1 cellular context compared by ENCODE assay signal in the genomic region with DNA sequence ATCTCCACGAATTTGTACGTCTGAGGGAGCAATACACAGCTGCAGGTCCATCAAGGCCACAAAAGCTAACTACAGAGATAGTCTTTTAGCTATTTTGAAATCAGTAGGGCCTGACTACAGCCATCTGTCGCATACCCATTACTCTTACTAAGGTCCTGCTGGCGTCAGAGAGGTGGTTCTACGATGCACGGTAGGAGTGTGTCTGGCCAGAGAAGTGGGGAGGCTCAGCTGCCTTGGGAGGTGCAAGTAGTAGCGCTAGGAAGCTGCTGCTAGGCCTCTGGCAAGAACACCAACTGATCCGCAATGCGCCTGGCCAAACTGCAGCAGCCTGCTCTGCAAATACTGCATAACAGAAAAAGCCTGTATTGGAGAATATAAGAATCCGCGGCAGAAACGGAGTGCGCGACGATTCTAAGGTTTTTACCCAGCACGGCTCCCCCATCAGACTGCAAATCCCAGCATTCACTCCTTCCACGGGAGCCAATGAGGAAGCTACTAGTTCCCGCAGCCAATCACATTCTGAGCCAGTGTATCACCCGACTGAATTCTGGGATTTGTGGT.
TF ChIP-seq lines count a peak whose summit lies in the region.

No MANE protein-coding gene starts in this region.

TF ChIP-seq in HepG2, 621 proteins besides CTCF, POLR2A, EP300 and RAD21 (continued from another document and continues in another):
- TF ChIP-seq ZSCAN12 (CRISPR knock-in tag; IDR thresholded peaks at IDR 0.05) (0 out of 2 replicates have a peak, but pooled peaks have one; percentile 46), TSC22D2 (CRISPR knock-in tag; IDR thresholded peaks at IDR 0.05; ENCODE audit: borderline replicate concordance) (no peak), FOXM1 (CRISPR knock-in tag; IDR thresholded peaks at IDR 0.05) (no peak), HCFC1 (IDR thresholded peaks at IDR 0.05; ENCODE audit: low read depth, low read length) (peak; percentile 90; the same call in 1 of the 2 replicates), WIZ (CRISPR knock-in tag; IDR thresholded peaks at IDR 0.05) (no peak), ZNF629 (CRISPR knock-in tag; conservative IDR thresholded peaks at IDR 0.05) (peak; percentile 90), ZNF383 (CRISPR knock-in tag; IDR thresholded peaks at IDR 0.05; ENCODE audit: borderline replicate concordance) (no peak), HOXA9 (CRISPR knock-in tag; IDR thresholded peaks at IDR 0.05; ENCODE audit: borderline replicate concordance) (no peak), TEF (CRISPR knock-in tag; IDR thresholded peaks at IDR 0.05) (peak; percentile 76; the same call in 1 of the 2 replicates), PHF8 (CRISPR knock-in tag; IDR thresholded peaks at IDR 0.05) (peak; percentile 16), ZNF432 (CRISPR knock-in tag; IDR thresholded peaks at IDR 0.05; ENCODE audit: borderline replicate concordance) (no peak), ZNF333 (CRISPR knock-in tag; IDR thresholded peaks at IDR 0.05; ENCODE audit: borderline replicate concordance) (no peak), ZNF790 (CRISPR knock-in tag; IDR thresholded peaks at IDR 0.05; ENCODE audit: borderline replicate concordance) (no peak), THAP7 (CRISPR knock-in tag; IDR thresholded peaks at IDR 0.05) (no peak), NFYC (CRISPR knock-in tag; IDR thresholded peaks at IDR 0.05) (peak; percentile 87), PAX8 (CRISPR knock-in tag; IDR thresholded peaks at IDR 0.05; ENCODE audit: borderline replicate concordance) (no peak), SMARCE1 (IDR thresholded peaks at IDR 0.05; ENCODE audit: borderline replicate concordance) (no peak), FOSL1 (CRISPR knock-in tag; IDR thresholded peaks at IDR 0.05; ENCODE audit: borderline replicate concordance) (0 out of 2 replicates have a peak, but pooled peaks have one; percentile 40), GATA4 (IDR thresholded peaks at IDR 0.05; ENCODE audit: borderline replicate concordance, low read depth) (no peak), NRL (CRISPR knock-in tag; IDR thresholded peaks at IDR 0.05; ENCODE audit: borderline replicate concordance) (no peak), ATF7-NPFF (CRISPR knock-in tag; IDR thresholded peaks at IDR 0.05; ENCODE audit: low read depth) (no peak), JARID2 (CRISPR knock-in tag; IDR thresholded peaks at IDR 0.05; ENCODE audit: insufficient replicate concordance) (peak; percentile 27), CSRNP1 (CRISPR knock-in tag; IDR thresholded peaks at IDR 0.05) (no peak), U2AF1 (optimal IDR thresholded peaks at IDR 0.05; ENCODE audit: low read depth, low read length) (peak; percentile 30), ATRX (CRISPR knock-in tag; IDR thresholded peaks at IDR 0.05; ENCODE audit: borderline replicate concordance) (no peak), ZNF792 (CRISPR knock-in tag; IDR thresholded peaks at IDR 0.05) (0 out of 2 replicates have a peak, but pooled peaks have one; percentile 20)
- TF ChIP-seq, protein P1, sequence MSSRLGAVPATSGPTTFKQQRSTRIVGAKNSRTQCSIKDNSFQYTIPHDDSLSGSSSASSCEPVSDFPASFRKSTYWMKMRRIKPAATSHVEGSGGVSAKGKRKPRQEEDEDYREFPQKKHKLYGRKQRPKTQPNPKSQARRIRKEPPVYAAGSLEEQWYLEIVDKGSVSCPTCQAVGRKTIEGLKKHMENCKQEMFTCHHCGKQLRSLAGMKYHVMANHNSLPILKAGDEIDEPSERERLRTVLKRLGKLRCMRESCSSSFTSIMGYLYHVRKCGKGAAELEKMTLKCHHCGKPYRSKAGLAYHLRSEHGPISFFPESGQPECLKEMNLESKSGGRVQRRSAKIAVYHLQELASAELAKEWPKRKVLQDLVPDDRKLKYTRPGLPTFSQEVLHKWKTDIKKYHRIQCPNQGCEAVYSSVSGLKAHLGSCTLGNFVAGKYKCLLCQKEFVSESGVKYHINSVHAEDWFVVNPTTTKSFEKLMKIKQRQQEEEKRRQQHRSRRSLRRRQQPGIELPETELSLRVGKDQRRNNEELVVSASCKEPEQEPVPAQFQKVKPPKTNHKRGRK (CRISPR knock-in tag; IDR thresholded peaks at IDR 0.05), result no peak
- TF ChIP-seq, protein P2, sequence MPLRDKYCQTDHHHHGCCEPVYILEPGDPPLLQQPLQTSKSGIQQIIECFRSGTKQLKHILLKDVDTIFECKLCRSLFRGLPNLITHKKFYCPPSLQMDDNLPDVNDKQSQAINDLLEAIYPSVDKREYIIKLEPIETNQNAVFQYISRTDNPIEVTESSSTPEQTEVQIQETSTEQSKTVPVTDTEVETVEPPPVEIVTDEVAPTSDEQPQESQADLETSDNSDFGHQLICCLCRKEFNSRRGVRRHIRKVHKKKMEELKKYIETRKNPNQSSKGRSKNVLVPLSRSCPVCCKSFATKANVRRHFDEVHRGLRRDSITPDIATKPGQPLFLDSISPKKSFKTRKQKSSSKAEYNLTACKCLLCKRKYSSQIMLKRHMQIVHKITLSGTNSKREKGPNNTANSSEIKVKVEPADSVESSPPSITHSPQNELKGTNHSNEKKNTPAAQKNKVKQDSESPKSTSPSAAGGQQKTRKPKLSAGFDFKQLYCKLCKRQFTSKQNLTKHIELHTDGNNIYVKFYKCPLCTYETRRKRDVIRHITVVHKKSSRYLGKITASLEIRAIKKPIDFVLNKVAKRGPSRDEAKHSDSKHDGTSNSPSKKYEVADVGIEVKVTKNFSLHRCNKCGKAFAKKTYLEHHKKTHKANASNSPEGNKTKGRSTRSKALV (CRISPR knock-in tag; IDR thresholded peaks at IDR 0.05), result no peak; the same call in 1 of the 2 replicates
- TF ChIP-seq, protein P3, sequence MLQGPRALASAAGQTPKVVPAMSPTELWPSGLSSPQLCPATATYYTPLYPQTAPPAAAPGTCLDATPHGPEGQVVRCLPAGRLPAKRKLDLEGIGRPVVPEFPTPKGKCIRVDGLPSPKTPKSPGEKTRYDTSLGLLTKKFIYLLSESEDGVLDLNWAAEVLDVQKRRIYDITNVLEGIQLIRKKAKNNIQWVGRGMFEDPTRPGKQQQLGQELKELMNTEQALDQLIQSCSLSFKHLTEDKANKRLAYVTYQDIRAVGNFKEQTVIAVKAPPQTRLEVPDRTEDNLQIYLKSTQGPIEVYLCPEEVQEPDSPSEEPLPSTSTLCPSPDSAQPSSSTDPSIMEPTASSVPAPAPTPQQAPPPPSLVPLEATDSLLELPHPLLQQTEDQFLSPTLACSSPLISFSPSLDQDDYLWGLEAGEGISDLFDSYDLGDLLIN (CRISPR knock-in tag; IDR thresholded peaks at IDR 0.05; ENCODE audit: borderline replicate concordance), result 0 out of 2 replicates have a peak, but pooled peaks have one; percentile 3
- TF ChIP-seq, protein P4, sequence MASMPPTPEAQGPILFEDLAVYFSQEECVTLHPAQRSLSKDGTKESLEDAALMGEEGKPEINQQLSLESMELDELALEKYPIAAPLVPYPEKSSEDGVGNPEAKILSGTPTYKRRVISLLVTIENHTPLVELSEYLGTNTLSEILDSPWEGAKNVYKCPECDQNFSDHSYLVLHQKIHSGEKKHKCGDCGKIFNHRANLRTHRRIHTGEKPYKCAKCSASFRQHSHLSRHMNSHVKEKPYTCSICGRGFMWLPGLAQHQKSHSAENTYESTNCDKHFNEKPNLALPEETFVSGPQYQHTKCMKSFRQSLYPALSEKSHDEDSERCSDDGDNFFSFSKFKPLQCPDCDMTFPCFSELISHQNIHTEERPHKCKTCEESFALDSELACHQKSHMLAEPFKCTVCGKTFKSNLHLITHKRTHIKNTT (CRISPR knock-in tag; IDR thresholded peaks at IDR 0.05), result no peak
- TF ChIP-seq, protein P5, sequence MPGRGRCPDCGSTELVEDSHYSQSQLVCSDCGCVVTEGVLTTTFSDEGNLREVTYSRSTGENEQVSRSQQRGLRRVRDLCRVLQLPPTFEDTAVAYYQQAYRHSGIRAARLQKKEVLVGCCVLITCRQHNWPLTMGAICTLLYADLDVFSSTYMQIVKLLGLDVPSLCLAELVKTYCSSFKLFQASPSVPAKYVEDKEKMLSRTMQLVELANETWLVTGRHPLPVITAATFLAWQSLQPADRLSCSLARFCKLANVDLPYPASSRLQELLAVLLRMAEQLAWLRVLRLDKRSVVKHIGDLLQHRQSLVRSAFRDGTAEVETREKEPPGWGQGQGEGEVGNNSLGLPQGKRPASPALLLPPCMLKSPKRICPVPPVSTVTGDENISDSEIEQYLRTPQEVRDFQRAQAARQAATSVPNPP (CRISPR knock-in tag; IDR thresholded peaks at IDR 0.05), result 0 out of 2 replicates have a peak, but pooled peaks have one; percentile 9
- TF ChIP-seq, protein P6, sequence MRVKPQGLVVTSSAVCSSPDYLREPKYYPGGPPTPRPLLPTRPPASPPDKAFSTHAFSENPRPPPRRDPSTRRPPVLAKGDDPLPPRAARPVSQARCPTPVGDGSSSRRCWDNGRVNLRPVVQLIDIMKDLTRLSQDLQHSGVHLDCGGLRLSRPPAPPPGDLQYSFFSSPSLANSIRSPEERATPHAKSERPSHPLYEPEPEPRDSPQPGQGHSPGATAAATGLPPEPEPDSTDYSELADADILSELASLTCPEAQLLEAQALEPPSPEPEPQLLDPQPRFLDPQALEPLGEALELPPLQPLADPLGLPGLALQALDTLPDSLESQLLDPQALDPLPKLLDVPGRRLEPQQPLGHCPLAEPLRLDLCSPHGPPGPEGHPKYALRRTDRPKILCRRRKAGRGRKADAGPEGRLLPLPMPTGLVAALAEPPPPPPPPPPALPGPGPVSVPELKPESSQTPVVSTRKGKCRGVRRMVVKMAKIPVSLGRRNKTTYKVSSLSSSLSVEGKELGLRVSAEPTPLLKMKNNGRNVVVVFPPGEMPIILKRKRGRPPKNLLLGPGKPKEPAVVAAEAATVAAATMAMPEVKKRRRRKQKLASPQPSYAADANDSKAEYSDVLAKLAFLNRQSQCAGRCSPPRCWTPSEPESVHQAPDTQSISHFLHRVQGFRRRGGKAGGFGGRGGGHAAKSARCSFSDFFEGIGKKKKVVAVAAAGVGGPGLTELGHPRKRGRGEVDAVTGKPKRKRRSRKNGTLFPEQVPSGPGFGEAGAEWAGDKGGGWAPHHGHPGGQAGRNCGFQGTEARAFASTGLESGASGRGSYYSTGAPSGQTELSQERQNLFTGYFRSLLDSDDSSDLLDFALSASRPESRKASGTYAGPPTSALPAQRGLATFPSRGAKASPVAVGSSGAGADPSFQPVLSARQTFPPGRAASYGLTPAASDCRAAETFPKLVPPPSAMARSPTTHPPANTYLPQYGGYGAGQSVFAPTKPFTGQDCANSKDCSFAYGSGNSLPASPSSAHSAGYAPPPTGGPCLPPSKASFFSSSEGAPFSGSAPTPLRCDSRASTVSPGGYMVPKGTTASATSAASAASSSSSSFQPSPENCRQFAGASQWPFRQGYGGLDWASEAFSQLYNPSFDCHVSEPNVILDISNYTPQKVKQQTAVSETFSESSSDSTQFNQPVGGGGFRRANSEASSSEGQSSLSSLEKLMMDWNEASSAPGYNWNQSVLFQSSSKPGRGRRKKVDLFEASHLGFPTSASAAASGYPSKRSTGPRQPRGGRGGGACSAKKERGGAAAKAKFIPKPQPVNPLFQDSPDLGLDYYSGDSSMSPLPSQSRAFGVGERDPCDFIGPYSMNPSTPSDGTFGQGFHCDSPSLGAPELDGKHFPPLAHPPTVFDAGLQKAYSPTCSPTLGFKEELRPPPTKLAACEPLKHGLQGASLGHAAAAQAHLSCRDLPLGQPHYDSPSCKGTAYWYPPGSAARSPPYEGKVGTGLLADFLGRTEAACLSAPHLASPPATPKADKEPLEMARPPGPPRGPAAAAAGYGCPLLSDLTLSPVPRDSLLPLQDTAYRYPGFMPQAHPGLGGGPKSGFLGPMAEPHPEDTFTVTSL (CRISPR knock-in tag; IDR thresholded peaks at IDR 0.05; ENCODE audit: borderline replicate concordance), result peak; percentile 15; the same call in 1 of the 2 replicates
